Comparison of ENCODE assay signal across 30 cellular contexts in the genomic region with DNA sequence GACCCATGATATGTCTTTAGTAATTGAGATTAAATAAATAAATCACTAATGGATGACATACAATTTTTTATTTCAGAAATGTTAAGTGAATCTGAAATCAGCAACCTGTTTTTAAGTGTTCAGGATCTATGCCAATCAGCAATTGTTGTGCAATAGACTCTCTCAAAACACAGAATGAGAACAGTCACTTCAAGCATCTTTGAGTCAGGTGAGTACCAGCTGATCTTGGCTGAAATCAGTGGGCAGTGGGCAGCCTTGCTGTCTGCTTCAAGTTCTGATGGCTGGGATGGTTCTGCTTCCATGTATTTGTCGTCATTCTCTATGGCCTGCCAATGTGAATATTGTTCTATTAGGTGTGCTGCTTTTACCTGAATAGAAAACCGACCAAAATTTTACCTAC.
"Had no signal": no experiment of that assay in that cellular context is flagged by ENCODE, and none has a peak within 500 bp of the region (broad histone marks: within the 10 kb centered on the region; RNA-seq: fewer than 3 reads in every experiment).

No MANE protein-coding gene starts in this region.

- ATAC-seq: naive thymus-derived CD4-positive, alpha-beta T cell; natural killer cell; psoas muscle; right cardiac atrium; sciatic nerve; stimulated activated memory B cell treated with anti-CD40 and anti-IgM and Interleukin-4, amounts not matched to agents 10 μg/mL and 1 μg/mL and 100 μg/mL, for 72 hours; stimulated activated naive CD8-positive, alpha-beta T cell treated with anti-CD3 and anti-CD28 coated beads, Interleukin-15, amount 100 ng/mL, for 72 hours; stimulated activated naive CD8-positive, alpha-beta T cell treated with anti-CD3 and anti-CD28 coated beads, Interleukin-15, Interleukin-2, amounts not matched to agents 100 U/mL and 50 U/mL, for 24 hours had no signal

- H3K4me2 ChIP-seq: neural progenitor cell, smooth muscle cell had no signal

- H3K9ac ChIP-seq: neural progenitor cell, parathyroid adenoma had no signal

- H3K36me3 ChIP-seq: neural progenitor cell, ovary, spleen, suprapubic skin, tibial nerve, upper lobe of left lung, vagina had no signal

- FAIRE-seq: urothelium cell line had no signal

- H3K27ac ChIP-seq: neural progenitor cell, ovary, parathyroid adenoma, psoas muscle, skin epidermis, spleen, suprapubic skin, testis, tibial nerve, upper lobe of left lung, vagina had no signal

- H2AFZ ChIP-seq: neural progenitor cell, parathyroid adenoma had no signal

- H3K9me3 ChIP-seq: ovary, psoas muscle, spleen, suprapubic skin, testis, tibial nerve, upper lobe of left lung, vagina had no signal

- H3K4me1 ChIP-seq: neural progenitor cell, parathyroid adenoma, psoas muscle, spleen, suprapubic skin, testis, tibial nerve, upper lobe of left lung, vagina had no signal

- H3K27me3 ChIP-seq: neural progenitor cell, ovary, spleen, suprapubic skin, testis, tibial nerve, upper lobe of left lung, vagina had no signal

- H3K79me2 ChIP-seq: parathyroid adenoma had no signal

- DNase-seq: naive thymus-derived CD4-positive, alpha-beta T cell; natural killer cell; occipital lobe; ovary; posterior cingulate gyrus; psoas muscle; right cardiac atrium; spleen; stimulated activated CD4-positive, alpha-beta T cell treated with anti-CD3 and anti-CD28 coated beads, Interleukin-12 subunit alpha, Interleukin-12 subunit beta, amount 100 ng/mL, for 4 hours; stimulated activated CD4-positive, alpha-beta T cell treated with anti-CD3 and anti-CD28 coated beads, Interleukin-1b, Interleukin-23, amount 100 ng/mL, for 48 hours; stimulated activated CD4-positive, alpha-beta T cell treated with anti-CD3 and anti-CD28 coated beads, Interleukin-4, amount 100 ng/mL, for 1 hour; stimulated activated CD4-positive, alpha-beta T cell treated with anti-CD3 and anti-CD28 coated beads, Interleukin-4, amount 100 ng/mL, for 4 hours; stimulated activated CD8-positive, alpha-beta memory T cell treated with anti-CD3 and anti-CD28 coated beads, Interleukin-4, amount 100 ng/mL, for 48 hours; stimulated activated naive CD4-positive, alpha-beta T cell; stimulated activated naive CD8-positive, alpha-beta T cell treated with anti-CD3 and anti-CD28 coated beads, Interleukin-15, amount 100 ng/mL, for 72 hours; stimulated activated naive CD8-positive, alpha-beta T cell treated with anti-CD3 and anti-CD28 coated beads, Interleukin-15, Interleukin-2, amounts not matched to agents 100 U/mL and 50 U/mL, for 24 hours; substantia nigra; testis; trophoblast cell; upper lobe of left lung had no signal

- H3K4me3 ChIP-seq: neural progenitor cell, ovary, psoas muscle, skin epidermis, smooth muscle cell, spleen, suprapubic skin, testis, tibial nerve, upper lobe of left lung, vagina had no signal
